Comparison of ENCODE assay signal across 33 cellular contexts in genomic region chr7:54796853-54797252, GRCh38.
"Had no signal": no experiment of that assay in that cellular context is flagged by ENCODE, and none has a peak within 500 bp of the region (broad histone marks: within the 10 kb centered on the region; RNA-seq: fewer than 3 reads in every experiment).

No MANE protein-coding gene starts in this region.

- H3K36me3 Mint-ChIP-seq: activated CD8-positive, alpha-beta memory T cell treated with anti-CD3 and anti-CD28 coated beads, Interleukin-2, amount 10 ng/mL, durations not matched to agents 7 days and 5 days; activated naive CD4-positive, alpha-beta T cell treated with anti-CD3 and anti-CD28 coated beads, Interleukin-2, amount 10 ng/mL, durations not matched to agents 7 days and 5 days; activated naive CD8-positive, alpha-beta T cell; brain had no signal

- H3K27me3 Mint-ChIP-seq: activated naive CD4-positive, alpha-beta T cell treated with anti-CD3 and anti-CD28 coated beads, Interleukin-2, amount 10 ng/mL, durations not matched to agents 7 days and 5 days had no signal

- H3K9me3 Mint-ChIP-seq: activated B cell treated with CpG ODN at 0.5 μM for 24 hours; activated CD4-positive, alpha-beta memory T cell treated with anti-CD3 and anti-CD28 coated beads, Interleukin-2, amount 10 ng/mL, durations not matched to agents 7 days and 5 days; activated naive CD4-positive, alpha-beta T cell treated with anti-CD3 and anti-CD28 coated beads, Interleukin-2, amount 10 ng/mL, durations not matched to agents 7 days and 5 days; activated naive CD8-positive, alpha-beta T cell treated with anti-CD3 and anti-CD28 coated beads, Interleukin-2, amount 50 U/mL, for 24 hours had no signal

- H3K4me1 Mint-ChIP-seq: activated B cell treated with CpG ODN at 0.5 μM for 24 hours; activated CD4-positive, alpha-beta memory T cell treated with anti-CD3 and anti-CD28 coated beads, Interleukin-2, amount 10 ng/mL, durations not matched to agents 7 days and 5 days; activated CD8-positive, alpha-beta memory T cell treated with anti-CD3 and anti-CD28 coated beads, Interleukin-2, amount 10 ng/mL, durations not matched to agents 7 days and 5 days; activated naive CD4-positive, alpha-beta T cell treated with anti-CD3 and anti-CD28 coated beads, Interleukin-2, amount 10 ng/mL, durations not matched to agents 7 days and 5 days; activated naive CD8-positive, alpha-beta T cell treated with anti-CD3 and anti-CD28 coated beads, Interleukin-2, amount 50 U/mL, for 24 hours; brain had no signal

- DNase-seq: activated B cell treated with CpG ODN at 0.5 μM for 24 hours; activated CD4-positive, alpha-beta memory T cell treated with anti-CD3 and anti-CD28 coated beads, Interleukin-2, amount 10 ng/mL, durations not matched to agents 7 days and 5 days; activated CD4-positive, alpha-beta T cell treated with anti-CD3 and anti-CD28 coated beads for 4 hours; activated CD4-positive, alpha-beta T cell treated with anti-CD3 and anti-CD28 coated beads, Interleukin-2, amount 50 U/mL, for 1 hour; activated CD4-positive, CD25-positive, alpha-beta regulatory T cell treated with anti-CD3 and anti-CD28 coated beads, Interleukin-2, amount 50 U/mL, for 72 hours; activated CD8-positive, alpha-beta memory T cell treated with anti-CD3 and anti-CD28 coated beads for 24 hours; activated CD8-positive, alpha-beta memory T cell treated with anti-CD3 and anti-CD28 coated beads, Interleukin-2, amount 10 ng/mL, durations not matched to agents 7 days and 5 days; activated CD8-positive, alpha-beta memory T cell treated with anti-CD3 and anti-CD28 coated beads, Interleukin-2, amount 50 U/mL, for 48 hours; activated effector memory CD4-positive, alpha-beta T cell treated with Interleukin-2 at 50 U/mL for 16 hours; activated naive CD4-positive, alpha-beta T cell treated with anti-CD3 and anti-CD28 coated beads, Interleukin-2, amount 10 ng/mL, durations not matched to agents 7 days and 5 days; activated naive CD8-positive, alpha-beta T cell treated with anti-CD3 and anti-CD28 coated beads, Interleukin-2, amount 50 U/mL, for 24 hours; activated T-cell treated with anti-CD3 and anti-CD28 coated beads, Interleukin-2, amount 50 U/mL, for 48 hours; anterior cingulate cortex; caudate nucleus; cerebellar nuclear complex; KG1; NCI-H1048; NCI-H1417 treated with DMSO at 0.1 percent for 48 hours; NCI-H187 treated with DMSO at 0.1 percent for 48 hours; NCI-H2081; NCI-H2171 treated with DMSO at 0.1 percent for 48 hours; NCI-H2227 treated with DMSO at 0.1 percent for 48 hours; NCI-H446; NCI-H510A treated with DMSO at 0.1 percent for 48 hours; NCI-H526 treated with DMSO at 0.1 percent for 48 hours; NCI-H774; Right ventricle myocardium superior; SW 1271; T-helper 1 cell; T-helper 2 cell; T-helper 9 cell had no signal

- ATAC-seq: activated CD8-positive, alpha-beta memory T cell treated with anti-CD3 and anti-CD28 coated beads, Interleukin-2, amount 10 ng/mL, durations not matched to agents 7 days and 5 days; activated naive CD8-positive, alpha-beta T cell treated with anti-CD3 and anti-CD28 coated beads, Interleukin-2, amount 50 U/mL, for 24 hours had no signal

- H3K4me3 Mint-ChIP-seq: activated B cell treated with CpG ODN at 0.5 μM for 24 hours; activated CD4-positive, alpha-beta memory T cell treated with anti-CD3 and anti-CD28 coated beads, Interleukin-2, amount 10 ng/mL, durations not matched to agents 7 days and 5 days; activated CD8-positive, alpha-beta memory T cell treated with anti-CD3 and anti-CD28 coated beads, Interleukin-2, amount 10 ng/mL, durations not matched to agents 7 days and 5 days; activated naive CD4-positive, alpha-beta T cell treated with anti-CD3 and anti-CD28 coated beads, Interleukin-2, amount 10 ng/mL, durations not matched to agents 7 days and 5 days; activated naive CD8-positive, alpha-beta T cell; activated naive CD8-positive, alpha-beta T cell treated with anti-CD3 and anti-CD28 coated beads, Interleukin-2, amount 50 U/mL, for 24 hours; brain had no signal

- H3K27ac Mint-ChIP-seq: activated B cell treated with CpG ODN at 0.5 μM for 24 hours; activated CD4-positive, alpha-beta memory T cell treated with anti-CD3 and anti-CD28 coated beads, Interleukin-2, amount 10 ng/mL, durations not matched to agents 7 days and 5 days; activated CD8-positive, alpha-beta memory T cell treated with anti-CD3 and anti-CD28 coated beads, Interleukin-2, amount 10 ng/mL, durations not matched to agents 7 days and 5 days; activated naive CD4-positive, alpha-beta T cell treated with anti-CD3 and anti-CD28 coated beads, Interleukin-2, amount 10 ng/mL, durations not matched to agents 7 days and 5 days; activated naive CD8-positive, alpha-beta T cell; activated naive CD8-positive, alpha-beta T cell treated with anti-CD3 and anti-CD28 coated beads, Interleukin-2, amount 50 U/mL, for 24 hours; brain had no signal
